1 cellular context compared by ENCODE assay signal in the genomic region with DNA sequence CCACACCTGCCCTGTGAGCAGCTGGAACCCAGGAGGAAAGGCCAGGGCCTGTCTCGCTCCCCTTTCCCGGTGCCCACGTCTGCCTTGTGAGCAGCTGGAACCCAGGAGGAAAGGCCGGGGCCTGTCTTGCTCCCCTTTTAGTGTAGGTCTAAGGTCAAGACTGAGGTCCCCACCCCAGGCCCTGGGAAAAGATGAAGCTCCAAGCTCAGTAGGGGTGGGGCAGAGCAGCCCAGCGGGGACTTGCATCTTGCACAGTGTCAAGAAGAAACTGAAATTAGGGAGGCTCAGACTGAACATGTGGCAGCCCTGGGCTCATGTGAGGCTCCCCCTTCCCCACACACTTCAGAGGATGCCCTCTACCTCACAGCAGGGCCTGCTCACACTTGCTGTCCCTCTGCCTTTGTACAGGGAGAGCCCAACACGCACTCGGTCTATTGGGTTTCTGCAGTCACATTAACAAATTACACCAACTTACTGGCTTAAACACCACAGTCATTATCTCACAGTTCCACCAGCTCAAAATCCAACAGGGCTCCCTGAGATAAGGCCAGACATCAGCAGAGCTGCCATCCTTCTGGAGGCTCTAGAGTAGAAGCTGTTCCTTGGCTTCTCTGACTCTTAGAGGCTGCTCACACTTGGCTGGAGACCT.
TF ChIP-seq lines count a peak whose summit lies in the region.

No MANE protein-coding gene starts in this region.

TF ChIP-seq in K562, 482 proteins besides CTCF, POLR2A, EP300 and RAD21 (continued from another document and continues in another):
- TF ChIP-seq, protein P1, sequence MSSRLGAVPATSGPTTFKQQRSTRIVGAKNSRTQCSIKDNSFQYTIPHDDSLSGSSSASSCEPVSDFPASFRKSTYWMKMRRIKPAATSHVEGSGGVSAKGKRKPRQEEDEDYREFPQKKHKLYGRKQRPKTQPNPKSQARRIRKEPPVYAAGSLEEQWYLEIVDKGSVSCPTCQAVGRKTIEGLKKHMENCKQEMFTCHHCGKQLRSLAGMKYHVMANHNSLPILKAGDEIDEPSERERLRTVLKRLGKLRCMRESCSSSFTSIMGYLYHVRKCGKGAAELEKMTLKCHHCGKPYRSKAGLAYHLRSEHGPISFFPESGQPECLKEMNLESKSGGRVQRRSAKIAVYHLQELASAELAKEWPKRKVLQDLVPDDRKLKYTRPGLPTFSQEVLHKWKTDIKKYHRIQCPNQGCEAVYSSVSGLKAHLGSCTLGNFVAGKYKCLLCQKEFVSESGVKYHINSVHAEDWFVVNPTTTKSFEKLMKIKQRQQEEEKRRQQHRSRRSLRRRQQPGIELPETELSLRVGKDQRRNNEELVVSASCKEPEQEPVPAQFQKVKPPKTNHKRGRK (tag; IDR thresholded peaks at IDR 0.05) = no peak
- no peak for TF ChIP-seq NUFIP1 (IDR thresholded peaks at IDR 0.05; ENCODE audit: partially characterized antibody)
- TF ChIP-seq, protein P2, sequence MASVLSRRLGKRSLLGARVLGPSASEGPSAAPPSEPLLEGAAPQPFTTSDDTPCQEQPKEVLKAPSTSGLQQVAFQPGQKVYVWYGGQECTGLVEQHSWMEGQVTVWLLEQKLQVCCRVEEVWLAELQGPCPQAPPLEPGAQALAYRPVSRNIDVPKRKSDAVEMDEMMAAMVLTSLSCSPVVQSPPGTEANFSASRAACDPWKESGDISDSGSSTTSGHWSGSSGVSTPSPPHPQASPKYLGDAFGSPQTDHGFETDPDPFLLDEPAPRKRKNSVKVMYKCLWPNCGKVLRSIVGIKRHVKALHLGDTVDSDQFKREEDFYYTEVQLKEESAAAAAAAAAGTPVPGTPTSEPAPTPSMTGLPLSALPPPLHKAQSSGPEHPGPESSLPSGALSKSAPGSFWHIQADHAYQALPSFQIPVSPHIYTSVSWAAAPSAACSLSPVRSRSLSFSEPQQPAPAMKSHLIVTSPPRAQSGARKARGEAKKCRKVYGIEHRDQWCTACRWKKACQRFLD (CRISPR knock-in tag; IDR thresholded peaks at IDR 0.05) = peak; percentile 80; the same call in 1 of the 2 replicates
- TF ChIP-seq FOXK1 (CRISPR knock-in tag; IDR thresholded peaks at IDR 0.05; ENCODE audit: borderline replicate concordance) = no peak
- no peak for TF ChIP-seq CHD1 (IDR thresholded peaks at IDR 0.05; ENCODE audit: low read length)
- TF ChIP-seq, protein P3, sequence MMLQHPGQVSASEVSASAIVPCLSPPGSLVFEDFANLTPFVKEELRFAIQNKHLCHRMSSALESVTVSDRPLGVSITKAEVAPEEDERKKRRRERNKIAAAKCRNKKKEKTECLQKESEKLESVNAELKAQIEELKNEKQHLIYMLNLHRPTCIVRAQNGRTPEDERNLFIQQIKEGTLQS (IDR thresholded peaks at IDR 0.05) = no peak
- TF ChIP-seq, protein P3 (CRISPR knock-in tag; conservative IDR thresholded peaks at IDR 0.05) = no peak
- TF ChIP-seq, protein P4, sequence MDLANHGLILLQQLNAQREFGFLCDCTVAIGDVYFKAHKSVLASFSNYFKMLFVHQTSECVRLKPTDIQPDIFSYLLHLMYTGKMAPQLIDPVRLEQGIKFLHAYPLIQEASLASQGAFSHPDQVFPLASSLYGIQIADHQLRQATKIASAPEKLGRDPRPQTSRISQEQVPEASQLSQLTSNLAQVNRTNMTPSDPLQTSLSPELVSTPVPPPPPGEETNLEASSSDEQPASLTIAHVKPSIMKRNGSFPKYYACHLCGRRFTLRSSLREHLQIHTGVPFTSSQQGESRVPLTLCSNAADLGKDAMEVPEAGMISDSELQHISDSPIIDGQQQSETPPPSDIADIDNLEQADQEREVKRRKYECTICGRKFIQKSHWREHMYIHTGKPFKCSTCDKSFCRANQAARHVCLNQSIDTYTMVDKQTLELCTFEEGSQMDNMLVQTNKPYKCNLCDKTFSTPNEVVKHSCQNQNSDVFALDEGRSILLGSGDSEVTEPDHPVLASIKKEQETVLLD (IDR thresholded peaks at IDR 0.05) = no peak
- TF ChIP-seq POLR3G (IDR thresholded peaks at IDR 0.05; ENCODE audit: extremely low read depth, insufficient read length, insufficient replicate concordance) = no peak
- TF ChIP-seq, protein P5, sequence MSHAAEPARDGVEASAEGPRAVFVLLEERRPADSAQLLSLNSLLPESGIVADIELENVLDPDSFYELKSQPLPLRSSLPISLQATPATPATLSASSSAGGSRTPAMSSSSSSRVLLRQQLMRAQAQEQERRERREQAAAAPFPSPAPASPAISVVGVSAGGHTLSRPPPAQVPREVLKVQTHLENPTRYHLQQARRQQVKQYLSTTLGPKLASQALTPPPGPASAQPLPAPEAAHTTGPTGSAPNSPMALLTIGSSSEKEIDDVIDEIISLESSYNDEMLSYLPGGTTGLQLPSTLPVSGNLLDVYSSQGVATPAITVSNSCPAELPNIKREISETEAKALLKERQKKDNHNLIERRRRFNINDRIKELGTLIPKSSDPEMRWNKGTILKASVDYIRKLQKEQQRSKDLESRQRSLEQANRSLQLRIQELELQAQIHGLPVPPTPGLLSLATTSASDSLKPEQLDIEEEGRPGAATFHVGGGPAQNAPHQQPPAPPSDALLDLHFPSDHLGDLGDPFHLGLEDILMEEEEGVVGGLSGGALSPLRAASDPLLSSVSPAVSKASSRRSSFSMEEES (CRISPR knock-in tag; IDR thresholded peaks at IDR 0.05) = no peak
- TF ChIP-seq CREBBP (IDR thresholded peaks at IDR 0.05; ENCODE audit: low read depth, low read length) = no peak
- TF ChIP-seq, protein P6, sequence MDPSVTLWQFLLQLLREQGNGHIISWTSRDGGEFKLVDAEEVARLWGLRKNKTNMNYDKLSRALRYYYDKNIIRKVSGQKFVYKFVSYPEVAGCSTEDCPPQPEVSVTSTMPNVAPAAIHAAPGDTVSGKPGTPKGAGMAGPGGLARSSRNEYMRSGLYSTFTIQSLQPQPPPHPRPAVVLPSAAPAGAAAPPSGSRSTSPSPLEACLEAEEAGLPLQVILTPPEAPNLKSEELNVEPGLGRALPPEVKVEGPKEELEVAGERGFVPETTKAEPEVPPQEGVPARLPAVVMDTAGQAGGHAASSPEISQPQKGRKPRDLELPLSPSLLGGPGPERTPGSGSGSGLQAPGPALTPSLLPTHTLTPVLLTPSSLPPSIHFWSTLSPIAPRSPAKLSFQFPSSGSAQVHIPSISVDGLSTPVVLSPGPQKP (CRISPR knock-in tag; IDR thresholded peaks at IDR 0.05) = no peak
- TF ChIP-seq, protein P7, sequence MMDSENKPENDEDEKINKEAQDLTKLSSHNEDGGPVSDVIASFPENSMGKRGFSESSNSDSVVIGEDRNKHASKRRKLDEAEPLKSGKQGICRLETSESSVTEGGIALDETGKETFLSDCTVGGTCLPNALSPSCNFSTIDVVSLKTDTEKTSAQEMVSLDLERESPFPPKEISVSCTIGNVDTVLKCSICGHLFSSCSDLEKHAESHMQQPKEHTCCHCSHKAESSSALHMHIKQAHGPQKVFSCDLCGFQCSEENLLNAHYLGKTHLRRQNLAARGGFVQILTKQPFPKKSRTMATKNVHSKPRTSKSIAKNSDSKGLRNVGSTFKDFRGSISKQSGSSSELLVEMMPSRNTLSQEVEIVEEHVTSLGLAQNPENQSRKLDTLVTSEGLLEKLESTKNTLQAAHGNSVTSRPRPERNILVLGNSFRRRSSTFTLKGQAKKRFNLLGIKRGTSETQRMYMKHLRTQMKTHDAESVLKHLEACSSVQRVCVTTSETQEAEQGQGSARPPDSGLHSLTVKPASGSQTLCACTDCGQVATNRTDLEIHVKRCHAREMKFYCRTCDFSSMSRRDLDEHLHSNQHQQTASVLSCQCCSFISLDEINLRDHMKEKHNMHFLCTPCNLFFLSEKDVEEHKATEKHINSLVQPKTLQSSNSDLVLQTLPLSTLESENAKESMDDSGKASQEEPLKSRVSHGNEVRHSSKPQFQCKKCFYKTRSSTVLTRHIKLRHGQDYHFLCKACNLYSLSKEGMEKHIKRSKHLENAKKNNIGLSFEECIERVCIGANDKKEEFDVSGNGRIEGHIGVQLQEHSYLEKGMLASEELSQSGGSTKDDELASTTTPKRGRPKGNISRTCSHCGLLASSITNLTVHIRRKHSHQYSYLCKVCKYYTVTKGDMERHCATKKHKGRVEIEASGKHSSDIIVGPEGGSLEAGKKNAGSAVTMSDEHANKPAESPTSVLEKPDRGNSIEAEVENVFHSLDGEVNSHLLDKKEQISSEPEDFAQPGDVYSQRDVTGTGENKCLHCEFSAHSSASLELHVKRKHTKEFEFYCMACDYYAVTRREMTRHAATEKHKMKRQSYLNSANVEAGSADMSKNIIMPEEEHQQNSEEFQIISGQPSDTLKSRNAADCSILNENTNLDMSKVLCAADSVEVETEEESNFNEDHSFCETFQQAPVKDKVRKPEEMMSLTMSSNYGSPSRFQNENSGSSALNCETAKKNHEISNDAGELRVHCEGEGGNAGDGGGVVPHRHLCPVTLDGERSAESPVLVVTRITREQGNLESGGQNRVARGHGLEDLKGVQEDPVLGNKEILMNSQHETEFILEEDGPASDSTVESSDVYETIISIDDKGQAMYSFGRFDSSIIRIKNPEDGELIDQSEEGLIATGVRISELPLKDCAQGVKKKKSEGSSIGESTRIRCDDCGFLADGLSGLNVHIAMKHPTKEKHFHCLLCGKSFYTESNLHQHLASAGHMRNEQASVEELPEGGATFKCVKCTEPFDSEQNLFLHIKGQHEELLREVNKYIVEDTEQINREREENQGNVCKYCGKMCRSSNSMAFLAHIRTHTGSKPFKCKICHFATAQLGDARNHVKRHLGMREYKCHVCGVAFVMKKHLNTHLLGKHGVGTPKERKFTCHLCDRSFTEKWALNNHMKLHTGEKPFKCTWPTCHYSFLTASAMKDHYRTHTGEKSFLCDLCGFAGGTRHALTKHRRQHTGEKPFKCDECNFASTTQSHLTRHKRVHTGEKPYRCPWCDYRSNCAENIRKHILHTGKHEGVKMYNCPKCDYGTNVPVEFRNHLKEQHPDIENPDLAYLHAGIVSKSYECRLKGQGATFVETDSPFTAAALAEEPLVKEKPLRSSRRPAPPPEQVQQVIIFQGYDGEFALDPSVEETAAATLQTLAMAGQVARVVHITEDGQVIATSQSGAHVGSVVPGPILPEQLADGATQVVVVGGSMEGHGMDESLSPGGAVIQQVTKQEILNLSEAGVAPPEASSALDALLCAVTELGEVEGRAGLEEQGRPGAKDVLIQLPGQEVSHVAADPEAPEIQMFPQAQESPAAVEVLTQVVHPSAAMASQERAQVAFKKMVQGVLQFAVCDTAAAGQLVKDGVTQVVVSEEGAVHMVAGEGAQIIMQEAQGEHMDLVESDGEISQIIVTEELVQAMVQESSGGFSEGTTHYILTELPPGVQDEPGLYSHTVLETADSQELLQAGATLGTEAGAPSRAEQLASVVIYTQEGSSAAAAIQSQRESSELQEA (IDR thresholded peaks at IDR 0.05; ENCODE audit: low read depth) = no peak
- no peak for TF ChIP-seq FOXA3 (CRISPR knock-in tag; conservative IDR thresholded peaks at IDR 0.05 in 1 of 2, IDR thresholded peaks at IDR 0.05 in 1 of 2)
- peak; percentile 93 for TF ChIP-seq MTA2 (IDR thresholded peaks at IDR 0.05; ENCODE audit: low read depth)
- no peak for TF ChIP-seq NR4A1 (CRISPR knock-in tag; IDR thresholded peaks at IDR 0.05)
- TF ChIP-seq NR4A1 (tag; IDR thresholded peaks at IDR 0.05) = 0 out of 2 replicates have a peak, but pooled peaks have one; percentile 2
- no peak for TF ChIP-seq NFXL1 (CRISPR knock-in tag; IDR thresholded peaks at IDR 0.05)
- TF ChIP-seq ETV6 (IDR thresholded peaks at IDR 0.05; ENCODE audit: borderline replicate concordance in 1 of 2, low read depth in 2 of 2, low read length in 1 of 2) = no peak
- TF ChIP-seq ETV6 (CRISPR knock-in tag; IDR thresholded peaks at IDR 0.05; ENCODE audit: borderline replicate concordance) = no peak
- TF ChIP-seq ARHGAP35 (IDR thresholded peaks at IDR 0.05; ENCODE audit: partially characterized antibody) = no peak
- TF ChIP-seq HIVEP1 (CRISPR knock-in tag; IDR thresholded peaks at IDR 0.05) = no peak
- TF ChIP-seq, protein P8, sequence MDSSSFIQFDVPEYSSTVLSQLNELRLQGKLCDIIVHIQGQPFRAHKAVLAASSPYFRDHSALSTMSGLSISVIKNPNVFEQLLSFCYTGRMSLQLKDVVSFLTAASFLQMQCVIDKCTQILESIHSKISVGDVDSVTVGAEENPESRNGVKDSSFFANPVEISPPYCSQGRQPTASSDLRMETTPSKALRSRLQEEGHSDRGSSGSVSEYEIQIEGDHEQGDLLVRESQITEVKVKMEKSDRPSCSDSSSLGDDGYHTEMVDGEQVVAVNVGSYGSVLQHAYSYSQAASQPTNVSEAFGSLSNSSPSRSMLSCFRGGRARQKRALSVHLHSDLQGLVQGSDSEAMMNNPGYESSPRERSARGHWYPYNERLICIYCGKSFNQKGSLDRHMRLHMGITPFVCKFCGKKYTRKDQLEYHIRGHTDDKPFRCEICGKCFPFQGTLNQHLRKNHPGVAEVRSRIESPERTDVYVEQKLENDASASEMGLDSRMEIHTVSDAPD (CRISPR knock-in tag; IDR thresholded peaks at IDR 0.05) = no peak
- TF ChIP-seq, protein P9, sequence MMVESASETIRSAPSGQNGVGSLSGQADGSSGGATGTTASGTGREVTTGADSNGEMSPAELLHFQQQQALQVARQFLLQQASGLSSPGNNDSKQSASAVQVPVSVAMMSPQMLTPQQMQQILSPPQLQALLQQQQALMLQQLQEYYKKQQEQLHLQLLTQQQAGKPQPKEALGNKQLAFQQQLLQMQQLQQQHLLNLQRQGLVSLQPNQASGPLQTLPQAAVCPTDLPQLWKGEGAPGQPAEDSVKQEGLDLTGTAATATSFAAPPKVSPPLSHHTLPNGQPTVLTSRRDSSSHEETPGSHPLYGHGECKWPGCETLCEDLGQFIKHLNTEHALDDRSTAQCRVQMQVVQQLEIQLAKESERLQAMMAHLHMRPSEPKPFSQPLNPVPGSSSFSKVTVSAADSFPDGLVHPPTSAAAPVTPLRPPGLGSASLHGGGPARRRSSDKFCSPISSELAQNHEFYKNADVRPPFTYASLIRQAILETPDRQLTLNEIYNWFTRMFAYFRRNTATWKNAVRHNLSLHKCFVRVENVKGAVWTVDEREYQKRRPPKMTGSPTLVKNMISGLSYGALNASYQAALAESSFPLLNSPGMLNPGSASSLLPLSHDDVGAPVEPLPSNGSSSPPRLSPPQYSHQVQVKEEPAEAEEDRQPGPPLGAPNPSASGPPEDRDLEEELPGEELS (CRISPR knock-in tag; IDR thresholded peaks at IDR 0.05; ENCODE audit: borderline replicate concordance) = no peak
- no peak; the same call in 1 of the 2 replicates for TF ChIP-seq JUND (IDR thresholded peaks at IDR 0.05; ENCODE audit: borderline replicate concordance, low read depth, low read length)
- peak; percentile 17; the same call in 1 of the 3 replicates for TF ChIP-seq JUND (tag; IDR thresholded peaks at IDR 0.05; ENCODE audit: borderline replicate concordance, low read depth, low read length)
- TF ChIP-seq NR2F6 (CRISPR knock-in tag; IDR thresholded peaks at IDR 0.05) = no peak
- no peak for TF ChIP-seq ZNF778 (CRISPR knock-in tag; IDR thresholded peaks at IDR 0.05)
- no peak for TF ChIP-seq FOXP1 (CRISPR knock-in tag; IDR thresholded peaks at IDR 0.05)
- no peak for TF ChIP-seq XRCC4 (IDR thresholded peaks at IDR 0.05; ENCODE audit: extremely low read depth, insufficient read depth, insufficient read length)
- no peak for TF ChIP-seq KLF6 (CRISPR knock-in tag; IDR thresholded peaks at IDR 0.05; ENCODE audit: borderline replicate concordance)
- no peak for TF ChIP-seq ZNF696 (CRISPR knock-in tag; conservative IDR thresholded peaks at IDR 0.05)
- no peak for TF ChIP-seq ZNF239 (CRISPR knock-in tag; IDR thresholded peaks at IDR 0.05)
- TF ChIP-seq ZBTB1 (CRISPR knock-in tag; IDR thresholded peaks at IDR 0.05; ENCODE audit: borderline replicate concordance, low read depth) = no peak
- peak; percentile 79 to 83; a peak in 3 of 4 replicates for TF ChIP-seq TRIM24 (IDR thresholded peaks at IDR 0.05)
- TF ChIP-seq ATF7 (IDR thresholded peaks at IDR 0.05) = peak; percentile 21; the same call in 1 of the 2 replicates
- TF ChIP-seq ZNF785 (CRISPR knock-in tag; IDR thresholded peaks at IDR 0.05) = no peak
- TF ChIP-seq RNF2 (IDR thresholded peaks at IDR 0.05) = peak; percentile 50; the same call in 1 of the 2 replicates
- TF ChIP-seq ZNF282 (CRISPR knock-in tag; IDR thresholded peaks at IDR 0.05) = no peak
